18 cellular contexts compared by ENCODE assay signal in the genomic region with DNA sequence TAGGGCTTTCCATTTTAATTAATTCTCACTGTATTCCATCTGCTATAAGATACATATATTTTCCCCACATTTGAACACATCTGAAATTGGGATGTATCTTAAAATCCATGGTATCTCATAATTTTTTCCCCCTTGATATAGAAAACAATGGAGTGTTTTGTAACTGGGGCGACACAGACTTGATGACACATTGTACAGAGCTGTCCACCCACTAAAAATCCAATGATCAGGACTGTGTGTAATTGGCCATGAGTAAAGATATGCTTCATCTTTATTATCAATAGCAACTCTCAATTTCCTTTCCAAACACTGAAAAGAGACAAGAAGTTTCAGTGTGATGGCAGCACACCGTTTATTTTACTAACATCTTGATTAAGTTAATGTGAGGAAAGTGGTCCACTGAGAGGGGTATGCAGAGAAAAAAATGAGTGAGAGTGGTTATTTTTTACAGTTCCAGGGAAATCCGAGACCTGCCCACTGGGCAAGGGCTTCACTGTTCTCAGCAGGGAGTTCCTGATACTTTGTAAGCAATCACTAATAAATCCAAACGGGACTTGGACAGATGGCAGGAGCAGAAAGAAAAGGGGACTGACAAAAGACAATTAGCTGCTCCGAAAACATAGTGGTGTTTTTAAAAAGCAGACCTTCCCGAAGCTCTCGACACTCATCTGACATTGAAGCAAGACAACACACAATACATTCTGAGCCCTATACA.
DNase-seq lines count a peak whose midpoint lies in the region; TF ChIP-seq lines count a peak whose summit lies in the region.
"Had no signal": no experiment of that assay in that cellular context is flagged by ENCODE, and none has a peak within 500 bp of the region (broad histone marks: within the 10 kb centered on the region; RNA-seq: fewer than 3 reads in every experiment).

No MANE protein-coding gene starts in this region.

- H3K9ac ChIP-seq in smooth muscle cell (ENCODE audit: low read depth), result peak overlapping the region; percentile 2
- H3K9ac ChIP-seq: parathyroid adenoma had no signal

- peaks cover 15% of the 10 kb centered on the region for H3F3A ChIP-seq in smooth muscle cell (ENCODE audit: low read depth)

- no peaks in the 10 kb centered on the region for H3K27me3 ChIP-seq in smooth muscle cell (ENCODE audit: low read depth)
- H3K27me3 ChIP-seq: esophagus squamous epithelium had no signal

- no peak for TF ChIP-seq CTCF in smooth muscle cell (IDR thresholded peaks at IDR 0.05; ENCODE audit: borderline replicate concordance, insufficient read depth, poor library complexity, severe bottlenecking)

- H3K27me3 Mint-ChIP-seq in activated CD4-positive, alpha-beta T cell treated with anti-CD3 and anti-CD28 coated beads, Interleukin-2, amount 10 ng/mL, durations not matched to agents 24 days and 14 days, result no peaks in the 10 kb centered on the region

- H3K4me3 ChIP-seq in smooth muscle cell, result no peak overlapping the region
- H3K4me3 ChIP-seq: A549, esophagus squamous epithelium had no signal

- H3K4me2 ChIP-seq in smooth muscle cell, result peak overlapping the region; percentile 77
- H3K4me2 ChIP-seq: A549 had no signal

- H3K27ac ChIP-seq in epithelial cell of prostate (peak overlapping the region; percentile 67), smooth muscle cell (ENCODE audit: low read depth) (peak overlapping the region; percentile 93)
- H3K27ac ChIP-seq: A549, parathyroid adenoma had no signal

- no peaks in the 10 kb centered on the region for H3K9me3 Mint-ChIP-seq in activated CD4-positive, alpha-beta T cell treated with anti-CD3 and anti-CD28 coated beads, Interleukin-2, amount 10 ng/mL, durations not matched to agents 24 days and 14 days

- H3K79me2 ChIP-seq in smooth muscle cell (ENCODE audit: low read depth), result peaks cover 57% of the 10 kb centered on the region
- H3K79me2 ChIP-seq: parathyroid adenoma had no signal

- peaks cover 26% of the 10 kb centered on the region for H3K4me1 ChIP-seq in smooth muscle cell (ENCODE audit: low read depth)

- WGBS in smooth muscle cell (ENCODE audit: low lambda C conversion rate), result 63% methylated on average over 7 of the region's 7 CpGs

- no peak overlapping the region for H3K4me3 Mint-ChIP-seq in activated CD4-positive, alpha-beta T cell treated with anti-CD3 and anti-CD28 coated beads, Interleukin-2, amount 10 ng/mL, durations not matched to agents 24 days and 14 days
- H3K4me3 Mint-ChIP-seq: activated CD8-positive, alpha-beta T cell treated with anti-CD3 and anti-CD28 coated beads, Interleukin-2, amount 10 ng/mL, durations not matched to agents 7 days and 5 days had no signal

- H3K36me3 Mint-ChIP-seq in activated CD4-positive, alpha-beta T cell treated with anti-CD3 and anti-CD28 coated beads, Interleukin-2, amount 10 ng/mL, durations not matched to agents 24 days and 14 days (ENCODE audit: low read depth), result peaks cover 37% of the 10 kb centered on the region

- intact Hi-C loops in activated CD4-positive, alpha-beta T cell treated with anti-CD3 and anti-CD28 coated beads, Interleukin-2, amount 10 ng/mL, durations not matched to agents 24 days and 14 days (cut with micrococcal nuclease), result no loop called here

- peaks cover 56% of the 10 kb centered on the region for H3K4me1 Mint-ChIP-seq in activated CD4-positive, alpha-beta T cell treated with anti-CD3 and anti-CD28 coated beads, Interleukin-2, amount 10 ng/mL, durations not matched to agents 24 days and 14 days

- no peak for DNase-seq in activated CD4-positive, alpha-beta T cell treated with anti-CD3 and anti-CD28 coated beads, Interleukin-2, amount 10 ng/mL, durations not matched to agents 24 days and 14 days
- DNase-seq in activated CD4-positive, alpha-beta T cell treated with anti-CD3 and anti-CD28 coated beads for 4 hours, result no peak
- DNase-seq in NCI-H748 treated with DMSO at 0.1 percent for 48 hours (lab: John Stamatoyannopoulos, UW), result peak; percentile 11
- no peak for DNase-seq in epithelial cell of prostate (ENCODE audit: low read depth, low spot score)
- no peak for DNase-seq in smooth muscle cell (lab: John Stamatoyannopoulos, UW; ENCODE audit: unreplicated experiment)
- no peak for DNase-seq in HUDEP-2 (lab: John Stamatoyannopoulos, UW; ENCODE audit: unreplicated experiment in 76 of 76)
- no peak for DNase-seq in NCI-H1930 (lab: John Stamatoyannopoulos, UW)
- no peak for DNase-seq in T-helper 2 cell
- DNase-seq: activated CD8-positive, alpha-beta T cell treated with anti-CD3 and anti-CD28 coated beads, Interleukin-2, amount 10 ng/mL, durations not matched to agents 7 days and 5 days; activated gamma-delta T cell treated with Interleukin-2 at 50 U/mL for 16 hours; esophagus squamous epithelium; H7; hypothalamus; NCI-H510A; small intestine; stimulated activated naive CD8-positive, alpha-beta T cell treated with anti-CD3 and anti-CD28 coated beads, Interleukin-15, Interleukin-2, amounts not matched to agents 100 U/mL and 50 U/mL, for 24 hours had no signal

- no peaks in the 10 kb centered on the region for H3K36me3 ChIP-seq in smooth muscle cell (ENCODE audit: low read depth)
- H3K36me3 ChIP-seq: esophagus squamous epithelium had no signal

- no peaks in the 10 kb centered on the region for H4K20me1 ChIP-seq in smooth muscle cell (ENCODE audit: low read depth)

- peak overlapping the region; percentile 36 for H3K27ac Mint-ChIP-seq in activated CD4-positive, alpha-beta T cell treated with anti-CD3 and anti-CD28 coated beads, Interleukin-2, amount 10 ng/mL, durations not matched to agents 24 days and 14 days
- H3K27ac Mint-ChIP-seq: activated CD8-positive, alpha-beta T cell treated with anti-CD3 and anti-CD28 coated beads, Interleukin-2, amount 10 ng/mL, durations not matched to agents 7 days and 5 days had no signal

- no peak overlapping the region for H2AFZ ChIP-seq in smooth muscle cell (ENCODE audit: low read depth)
- H2AFZ ChIP-seq: parathyroid adenoma had no signal

- H3K9me3 ChIP-seq in smooth muscle cell (replicated peaks; ENCODE audit: low read depth), result no peaks in the 10 kb centered on the region
- H3K9me3 ChIP-seq: A549, esophagus squamous epithelium had no signal
